In the genomic region with DNA sequence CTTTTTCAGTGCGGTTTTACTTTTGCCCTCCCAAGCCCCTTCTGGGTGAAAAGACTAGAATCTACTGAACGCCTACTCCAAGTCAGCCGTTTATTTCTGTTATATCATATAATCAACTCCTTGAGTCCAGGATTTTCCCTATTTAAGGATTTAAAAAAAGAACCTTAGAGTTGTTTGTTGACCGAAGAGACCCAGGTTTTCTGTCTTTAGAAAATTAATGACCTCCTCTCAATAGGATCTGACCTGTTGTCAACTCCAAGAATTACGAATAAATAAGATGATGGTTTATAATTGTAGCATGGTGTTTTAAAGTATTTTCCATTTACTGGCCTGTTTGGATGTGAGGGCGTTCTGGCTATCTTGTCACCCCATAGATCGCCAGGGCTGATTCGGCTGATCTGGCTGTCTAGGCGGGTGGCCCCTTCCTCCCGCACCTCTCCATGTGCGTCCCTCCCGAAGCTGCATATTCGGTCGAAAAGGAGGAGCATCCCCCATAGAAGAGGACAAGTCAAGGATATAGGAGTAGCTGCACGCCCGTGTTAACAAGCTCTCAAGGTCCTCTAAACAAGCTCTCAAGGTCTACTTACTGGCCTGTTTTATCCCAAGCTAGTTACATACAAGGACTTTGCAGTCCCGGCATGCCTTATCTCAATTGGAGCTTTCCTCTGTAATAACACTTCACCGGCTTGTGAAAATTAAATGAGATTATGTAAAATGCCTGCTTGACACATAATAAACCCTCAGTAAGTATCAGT, we compare ENCODE assay signal across 1 cellular context.
TF ChIP-seq lines count a peak whose summit lies in the region.

No MANE protein-coding gene starts in this region.

TF ChIP-seq in K562, 482 proteins besides CTCF, POLR2A, EP300 and RAD21 (continues in another document):
- TF ChIP-seq HDAC1 (IDR thresholded peaks at IDR 0.05) (0 out of 4 replicates have a peak, but pooled peaks of 1 of the 2 experiments have one; percentile 26), GATA2 (CRISPR knock-in tag; IDR thresholded peaks at IDR 0.05) (peak; percentile 44; the same call in 1 of the 2 replicates), ZNF133 (CRISPR knock-in tag; IDR thresholded peaks at IDR 0.05) (no peak), POLR2H (tag; IDR thresholded peaks at IDR 0.05; ENCODE audit: low read depth) (peak; percentile 8), ARID1B (IDR thresholded peaks at IDR 0.05) (0 out of 2 replicates have a peak, but pooled peaks have one; percentile 9), ZNF584 (CRISPR knock-in tag; IDR thresholded peaks at IDR 0.05; ENCODE audit: low read depth) (0 out of 2 replicates have a peak, but pooled peaks have one; percentile 5), KDM5B (IDR thresholded peaks at IDR 0.05; ENCODE audit: insufficient replicate concordance, low read depth, low read length) (peak; percentile 19), MYC (IDR thresholded peaks at IDR 0.05; ENCODE audit: low read depth, low read length) (peak; percentile 16; the same call in 1 of the 2 replicates), MYC (CRISPR knock-in tag; IDR thresholded peaks at IDR 0.05; ENCODE audit: borderline replicate concordance, low read depth) (no peak), HMGN3 (IDR thresholded peaks at IDR 0.05; ENCODE audit: borderline replicate concordance, extremely low read depth, insufficient read length, low read depth, low read length) (no peak), NR2C2 (CRISPR knock-in tag; IDR thresholded peaks at IDR 0.05) (no peak), NR2C2 (tag; IDR thresholded peaks at IDR 0.05) (peak; percentile 11; the same call in 1 of the 2 replicates), CBFB (CRISPR knock-in tag; IDR thresholded peaks at IDR 0.05) (no peak), MECOM (CRISPR knock-in tag; IDR thresholded peaks at IDR 0.05) (peak; percentile 64; the same call in 1 of the 2 replicates), PTRF (tag; IDR thresholded peaks at IDR 0.05) (no peak), FOXP1 (CRISPR knock-in tag; IDR thresholded peaks at IDR 0.05) (0 out of 2 replicates have a peak, but pooled peaks have one; percentile 2), SAP30 (IDR thresholded peaks at IDR 0.05; ENCODE audit: borderline replicate concordance, insufficient read depth, low read depth, low read length, poor library complexity, severe bottlenecking) (peak; percentile 4), POLR2AphosphoS5 (IDR thresholded peaks at IDR 0.05; ENCODE audit: control insufficient read depth, insufficient read depth, low read depth, low read length) (peak; percentile 52; the same call in 1 of the 2 replicates), ZNF644 (tag; IDR thresholded peaks at IDR 0.05; ENCODE audit: low read depth) (0 out of 2 replicates have a peak, but pooled peaks have one; percentile 16)
- TF ChIP-seq, protein P1, sequence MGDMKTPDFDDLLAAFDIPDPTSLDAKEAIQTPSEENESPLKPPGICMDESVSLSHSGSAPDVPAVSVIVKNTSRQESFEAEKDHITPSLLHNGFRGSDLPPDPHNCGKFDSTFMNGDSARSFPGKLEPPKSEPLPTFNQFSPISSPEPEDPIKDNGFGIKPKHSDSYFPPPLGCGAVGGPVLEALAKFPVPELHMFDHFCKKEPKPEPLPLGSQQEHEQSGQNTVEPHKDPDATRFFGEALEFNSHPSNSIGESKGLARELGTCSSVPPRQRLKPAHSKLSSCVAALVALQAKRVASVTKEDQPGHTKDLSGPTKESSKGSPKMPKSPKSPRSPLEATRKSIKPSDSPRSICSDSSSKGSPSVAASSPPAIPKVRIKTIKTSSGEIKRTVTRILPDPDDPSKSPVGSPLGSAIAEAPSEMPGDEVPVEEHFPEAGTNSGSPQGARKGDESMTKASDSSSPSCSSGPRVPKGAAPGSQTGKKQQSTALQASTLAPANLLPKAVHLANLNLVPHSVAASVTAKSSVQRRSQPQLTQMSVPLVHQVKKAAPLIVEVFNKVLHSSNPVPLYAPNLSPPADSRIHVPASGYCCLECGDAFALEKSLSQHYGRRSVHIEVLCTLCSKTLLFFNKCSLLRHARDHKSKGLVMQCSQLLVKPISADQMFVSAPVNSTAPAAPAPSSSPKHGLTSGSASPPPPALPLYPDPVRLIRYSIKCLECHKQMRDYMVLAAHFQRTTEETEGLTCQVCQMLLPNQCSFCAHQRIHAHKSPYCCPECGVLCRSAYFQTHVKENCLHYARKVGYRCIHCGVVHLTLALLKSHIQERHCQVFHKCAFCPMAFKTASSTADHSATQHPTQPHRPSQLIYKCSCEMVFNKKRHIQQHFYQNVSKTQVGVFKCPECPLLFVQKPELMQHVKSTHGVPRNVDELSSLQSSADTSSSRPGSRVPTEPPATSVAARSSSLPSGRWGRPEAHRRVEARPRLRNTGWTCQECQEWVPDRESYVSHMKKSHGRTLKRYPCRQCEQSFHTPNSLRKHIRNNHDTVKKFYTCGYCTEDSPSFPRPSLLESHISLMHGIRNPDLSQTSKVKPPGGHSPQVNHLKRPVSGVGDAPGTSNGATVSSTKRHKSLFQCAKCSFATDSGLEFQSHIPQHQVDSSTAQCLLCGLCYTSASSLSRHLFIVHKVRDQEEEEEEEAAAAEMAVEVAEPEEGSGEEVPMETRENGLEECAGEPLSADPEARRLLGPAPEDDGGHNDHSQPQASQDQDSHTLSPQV (IDR thresholded peaks at IDR 0.05) = peak; percentile 82
- TF ChIP-seq, protein P2, sequence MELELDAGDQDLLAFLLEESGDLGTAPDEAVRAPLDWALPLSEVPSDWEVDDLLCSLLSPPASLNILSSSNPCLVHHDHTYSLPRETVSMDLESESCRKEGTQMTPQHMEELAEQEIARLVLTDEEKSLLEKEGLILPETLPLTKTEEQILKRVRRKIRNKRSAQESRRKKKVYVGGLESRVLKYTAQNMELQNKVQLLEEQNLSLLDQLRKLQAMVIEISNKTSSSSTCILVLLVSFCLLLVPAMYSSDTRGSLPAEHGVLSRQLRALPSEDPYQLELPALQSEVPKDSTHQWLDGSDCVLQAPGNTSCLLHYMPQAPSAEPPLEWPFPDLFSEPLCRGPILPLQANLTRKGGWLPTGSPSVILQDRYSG (tag; conservative IDR thresholded peaks at IDR 0.05; ENCODE audit: low read depth) = 0 out of 2 replicates have a peak, but pooled peaks have one; percentile 45
- TF ChIP-seq, protein P3, sequence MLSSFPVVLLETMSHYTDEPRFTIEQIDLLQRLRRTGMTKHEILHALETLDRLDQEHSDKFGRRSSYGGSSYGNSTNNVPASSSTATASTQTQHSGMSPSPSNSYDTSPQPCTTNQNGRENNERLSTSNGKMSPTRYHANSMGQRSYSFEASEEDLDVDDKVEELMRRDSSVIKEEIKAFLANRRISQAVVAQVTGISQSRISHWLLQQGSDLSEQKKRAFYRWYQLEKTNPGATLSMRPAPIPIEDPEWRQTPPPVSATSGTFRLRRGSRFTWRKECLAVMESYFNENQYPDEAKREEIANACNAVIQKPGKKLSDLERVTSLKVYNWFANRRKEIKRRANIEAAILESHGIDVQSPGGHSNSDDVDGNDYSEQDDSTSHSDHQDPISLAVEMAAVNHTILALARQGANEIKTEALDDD (IDR thresholded peaks at IDR 0.05) = peak; percentile 51; the same call in 1 of the 2 replicates
- TF ChIP-seq, protein P4, sequence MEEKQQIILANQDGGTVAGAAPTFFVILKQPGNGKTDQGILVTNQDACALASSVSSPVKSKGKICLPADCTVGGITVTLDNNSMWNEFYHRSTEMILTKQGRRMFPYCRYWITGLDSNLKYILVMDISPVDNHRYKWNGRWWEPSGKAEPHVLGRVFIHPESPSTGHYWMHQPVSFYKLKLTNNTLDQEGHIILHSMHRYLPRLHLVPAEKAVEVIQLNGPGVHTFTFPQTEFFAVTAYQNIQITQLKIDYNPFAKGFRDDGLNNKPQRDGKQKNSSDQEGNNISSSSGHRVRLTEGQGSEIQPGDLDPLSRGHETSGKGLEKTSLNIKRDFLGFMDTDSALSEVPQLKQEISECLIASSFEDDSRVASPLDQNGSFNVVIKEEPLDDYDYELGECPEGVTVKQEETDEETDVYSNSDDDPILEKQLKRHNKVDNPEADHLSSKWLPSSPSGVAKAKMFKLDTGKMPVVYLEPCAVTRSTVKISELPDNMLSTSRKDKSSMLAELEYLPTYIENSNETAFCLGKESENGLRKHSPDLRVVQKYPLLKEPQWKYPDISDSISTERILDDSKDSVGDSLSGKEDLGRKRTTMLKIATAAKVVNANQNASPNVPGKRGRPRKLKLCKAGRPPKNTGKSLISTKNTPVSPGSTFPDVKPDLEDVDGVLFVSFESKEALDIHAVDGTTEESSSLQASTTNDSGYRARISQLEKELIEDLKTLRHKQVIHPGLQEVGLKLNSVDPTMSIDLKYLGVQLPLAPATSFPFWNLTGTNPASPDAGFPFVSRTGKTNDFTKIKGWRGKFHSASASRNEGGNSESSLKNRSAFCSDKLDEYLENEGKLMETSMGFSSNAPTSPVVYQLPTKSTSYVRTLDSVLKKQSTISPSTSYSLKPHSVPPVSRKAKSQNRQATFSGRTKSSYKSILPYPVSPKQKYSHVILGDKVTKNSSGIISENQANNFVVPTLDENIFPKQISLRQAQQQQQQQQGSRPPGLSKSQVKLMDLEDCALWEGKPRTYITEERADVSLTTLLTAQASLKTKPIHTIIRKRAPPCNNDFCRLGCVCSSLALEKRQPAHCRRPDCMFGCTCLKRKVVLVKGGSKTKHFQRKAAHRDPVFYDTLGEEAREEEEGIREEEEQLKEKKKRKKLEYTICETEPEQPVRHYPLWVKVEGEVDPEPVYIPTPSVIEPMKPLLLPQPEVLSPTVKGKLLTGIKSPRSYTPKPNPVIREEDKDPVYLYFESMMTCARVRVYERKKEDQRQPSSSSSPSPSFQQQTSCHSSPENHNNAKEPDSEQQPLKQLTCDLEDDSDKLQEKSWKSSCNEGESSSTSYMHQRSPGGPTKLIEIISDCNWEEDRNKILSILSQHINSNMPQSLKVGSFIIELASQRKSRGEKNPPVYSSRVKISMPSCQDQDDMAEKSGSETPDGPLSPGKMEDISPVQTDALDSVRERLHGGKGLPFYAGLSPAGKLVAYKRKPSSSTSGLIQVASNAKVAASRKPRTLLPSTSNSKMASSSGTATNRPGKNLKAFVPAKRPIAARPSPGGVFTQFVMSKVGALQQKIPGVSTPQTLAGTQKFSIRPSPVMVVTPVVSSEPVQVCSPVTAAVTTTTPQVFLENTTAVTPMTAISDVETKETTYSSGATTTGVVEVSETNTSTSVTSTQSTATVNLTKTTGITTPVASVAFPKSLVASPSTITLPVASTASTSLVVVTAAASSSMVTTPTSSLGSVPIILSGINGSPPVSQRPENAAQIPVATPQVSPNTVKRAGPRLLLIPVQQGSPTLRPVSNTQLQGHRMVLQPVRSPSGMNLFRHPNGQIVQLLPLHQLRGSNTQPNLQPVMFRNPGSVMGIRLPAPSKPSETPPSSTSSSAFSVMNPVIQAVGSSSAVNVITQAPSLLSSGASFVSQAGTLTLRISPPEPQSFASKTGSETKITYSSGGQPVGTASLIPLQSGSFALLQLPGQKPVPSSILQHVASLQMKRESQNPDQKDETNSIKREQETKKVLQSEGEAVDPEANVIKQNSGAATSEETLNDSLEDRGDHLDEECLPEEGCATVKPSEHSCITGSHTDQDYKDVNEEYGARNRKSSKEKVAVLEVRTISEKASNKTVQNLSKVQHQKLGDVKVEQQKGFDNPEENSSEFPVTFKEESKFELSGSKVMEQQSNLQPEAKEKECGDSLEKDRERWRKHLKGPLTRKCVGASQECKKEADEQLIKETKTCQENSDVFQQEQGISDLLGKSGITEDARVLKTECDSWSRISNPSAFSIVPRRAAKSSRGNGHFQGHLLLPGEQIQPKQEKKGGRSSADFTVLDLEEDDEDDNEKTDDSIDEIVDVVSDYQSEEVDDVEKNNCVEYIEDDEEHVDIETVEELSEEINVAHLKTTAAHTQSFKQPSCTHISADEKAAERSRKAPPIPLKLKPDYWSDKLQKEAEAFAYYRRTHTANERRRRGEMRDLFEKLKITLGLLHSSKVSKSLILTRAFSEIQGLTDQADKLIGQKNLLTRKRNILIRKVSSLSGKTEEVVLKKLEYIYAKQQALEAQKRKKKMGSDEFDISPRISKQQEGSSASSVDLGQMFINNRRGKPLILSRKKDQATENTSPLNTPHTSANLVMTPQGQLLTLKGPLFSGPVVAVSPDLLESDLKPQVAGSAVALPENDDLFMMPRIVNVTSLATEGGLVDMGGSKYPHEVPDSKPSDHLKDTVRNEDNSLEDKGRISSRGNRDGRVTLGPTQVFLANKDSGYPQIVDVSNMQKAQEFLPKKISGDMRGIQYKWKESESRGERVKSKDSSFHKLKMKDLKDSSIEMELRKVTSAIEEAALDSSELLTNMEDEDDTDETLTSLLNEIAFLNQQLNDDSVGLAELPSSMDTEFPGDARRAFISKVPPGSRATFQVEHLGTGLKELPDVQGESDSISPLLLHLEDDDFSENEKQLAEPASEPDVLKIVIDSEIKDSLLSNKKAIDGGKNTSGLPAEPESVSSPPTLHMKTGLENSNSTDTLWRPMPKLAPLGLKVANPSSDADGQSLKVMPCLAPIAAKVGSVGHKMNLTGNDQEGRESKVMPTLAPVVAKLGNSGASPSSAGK (IDR thresholded peaks at IDR 0.05) = peak; percentile 65; the same call in 1 of the 2 replicates
- TF ChIP-seq, protein P5, sequence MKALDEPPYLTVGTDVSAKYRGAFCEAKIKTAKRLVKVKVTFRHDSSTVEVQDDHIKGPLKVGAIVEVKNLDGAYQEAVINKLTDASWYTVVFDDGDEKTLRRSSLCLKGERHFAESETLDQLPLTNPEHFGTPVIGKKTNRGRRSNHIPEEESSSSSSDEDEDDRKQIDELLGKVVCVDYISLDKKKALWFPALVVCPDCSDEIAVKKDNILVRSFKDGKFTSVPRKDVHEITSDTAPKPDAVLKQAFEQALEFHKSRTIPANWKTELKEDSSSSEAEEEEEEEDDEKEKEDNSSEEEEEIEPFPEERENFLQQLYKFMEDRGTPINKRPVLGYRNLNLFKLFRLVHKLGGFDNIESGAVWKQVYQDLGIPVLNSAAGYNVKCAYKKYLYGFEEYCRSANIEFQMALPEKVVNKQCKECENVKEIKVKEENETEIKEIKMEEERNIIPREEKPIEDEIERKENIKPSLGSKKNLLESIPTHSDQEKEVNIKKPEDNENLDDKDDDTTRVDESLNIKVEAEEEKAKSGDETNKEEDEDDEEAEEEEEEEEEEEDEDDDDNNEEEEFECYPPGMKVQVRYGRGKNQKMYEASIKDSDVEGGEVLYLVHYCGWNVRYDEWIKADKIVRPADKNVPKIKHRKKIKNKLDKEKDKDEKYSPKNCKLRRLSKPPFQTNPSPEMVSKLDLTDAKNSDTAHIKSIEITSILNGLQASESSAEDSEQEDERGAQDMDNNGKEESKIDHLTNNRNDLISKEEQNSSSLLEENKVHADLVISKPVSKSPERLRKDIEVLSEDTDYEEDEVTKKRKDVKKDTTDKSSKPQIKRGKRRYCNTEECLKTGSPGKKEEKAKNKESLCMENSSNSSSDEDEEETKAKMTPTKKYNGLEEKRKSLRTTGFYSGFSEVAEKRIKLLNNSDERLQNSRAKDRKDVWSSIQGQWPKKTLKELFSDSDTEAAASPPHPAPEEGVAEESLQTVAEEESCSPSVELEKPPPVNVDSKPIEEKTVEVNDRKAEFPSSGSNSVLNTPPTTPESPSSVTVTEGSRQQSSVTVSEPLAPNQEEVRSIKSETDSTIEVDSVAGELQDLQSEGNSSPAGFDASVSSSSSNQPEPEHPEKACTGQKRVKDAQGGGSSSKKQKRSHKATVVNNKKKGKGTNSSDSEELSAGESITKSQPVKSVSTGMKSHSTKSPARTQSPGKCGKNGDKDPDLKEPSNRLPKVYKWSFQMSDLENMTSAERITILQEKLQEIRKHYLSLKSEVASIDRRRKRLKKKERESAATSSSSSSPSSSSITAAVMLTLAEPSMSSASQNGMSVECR (CRISPR knock-in tag; IDR thresholded peaks at IDR 0.05) = no peak
- TF ChIP-seq, protein P6, sequence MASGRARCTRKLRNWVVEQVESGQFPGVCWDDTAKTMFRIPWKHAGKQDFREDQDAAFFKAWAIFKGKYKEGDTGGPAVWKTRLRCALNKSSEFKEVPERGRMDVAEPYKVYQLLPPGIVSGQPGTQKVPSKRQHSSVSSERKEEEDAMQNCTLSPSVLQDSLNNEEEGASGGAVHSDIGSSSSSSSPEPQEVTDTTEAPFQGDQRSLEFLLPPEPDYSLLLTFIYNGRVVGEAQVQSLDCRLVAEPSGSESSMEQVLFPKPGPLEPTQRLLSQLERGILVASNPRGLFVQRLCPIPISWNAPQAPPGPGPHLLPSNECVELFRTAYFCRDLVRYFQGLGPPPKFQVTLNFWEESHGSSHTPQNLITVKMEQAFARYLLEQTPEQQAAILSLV (tag; IDR thresholded peaks at IDR 0.05) = no peak
